Comparison of ENCODE assay signal across 28 cellular contexts in genomic region chr1:43018091-43018490, GRCh38.
"Had no signal": no experiment of that assay in that cellular context is flagged by ENCODE, and none has a peak within 500 bp of the region (broad histone marks: within the 10 kb centered on the region; RNA-seq: fewer than 3 reads in every experiment).

No MANE protein-coding gene starts in this region.

- H3K4me3 Mint-ChIP-seq: naive thymus-derived CD8-positive, alpha-beta T cell; nephron; stimulated activated naive B cell treated with anti-CD40 and anti-IgM and Interleukin-4, amounts not matched to agents 10 μg/mL and 1 μg/mL and 100 μg/mL, for 72 hours had no signal

- H3K9me3 Mint-ChIP-seq: naive thymus-derived CD8-positive, alpha-beta T cell; nephron; stimulated activated naive B cell treated with anti-CD40 and anti-IgM and Interleukin-4, amounts not matched to agents 10 μg/mL and 1 μg/mL and 100 μg/mL, for 72 hours had no signal

- H3K27ac Mint-ChIP-seq: nephron; stimulated activated naive B cell treated with anti-CD40 and anti-IgM and Interleukin-4, amounts not matched to agents 10 μg/mL and 1 μg/mL and 100 μg/mL, for 72 hours had no signal

- DNase-seq: hippocampal formation; kidney; left colon; left lung; lower lobe of right lung; mammary epithelial cell; mesenchymal stem cell; naive thymus-derived CD8-positive, alpha-beta T cell; ovary; posterior cingulate gyrus; retina; right cardiac atrium; sigmoid colon; stimulated activated CD4-positive, alpha-beta T cell treated with anti-CD3 and anti-CD28 coated beads, Interleukin-1b, Interleukin-23, amount 100 ng/mL, for 48 hours; stimulated activated CD4-positive, alpha-beta T cell treated with anti-CD3 and anti-CD28 coated beads, Interleukin-2, amount 100 ng/mL, for 48 hours; stimulated activated CD4-positive, alpha-beta T cell treated with anti-CD3 and anti-CD28 coated beads, Interleukin-4, amount 100 ng/mL, for 4 hours; stimulated activated CD8-positive, alpha-beta memory T cell treated with anti-CD3 and anti-CD28 coated beads, Interleukin-4, amount 100 ng/mL, for 48 hours; stimulated activated naive B cell treated with anti-CD40 and anti-IgM and Interleukin-4, amounts not matched to agents 10 μg/mL and 1 μg/mL and 100 μg/mL, for 72 hours; stimulated activated naive CD8-positive, alpha-beta T cell treated with anti-CD3 and anti-CD28 coated beads, Interleukin-15, Interleukin-2, amounts not matched to agents 100 U/mL and 50 U/mL, for 24 hours; stomach; testis; thyroid gland; transverse colon; upper lobe of right lung had no signal

- FAIRE-seq: kidney, urothelium cell line had no signal

- H3K4me3 ChIP-seq: left lung, lower lobe of right lung, ovary, prostate gland, sigmoid colon, smooth muscle cell, stomach, testis, thyroid gland, transverse colon, upper lobe of right lung had no signal

- ATAC-seq: left colon; left lung; lower lobe of right lung; naive thymus-derived CD8-positive, alpha-beta T cell; right cardiac atrium; stimulated activated naive B cell treated with anti-CD40 and anti-IgM and Interleukin-4, amounts not matched to agents 10 μg/mL and 1 μg/mL and 100 μg/mL, for 72 hours; stimulated activated naive CD8-positive, alpha-beta T cell treated with anti-CD3 and anti-CD28 coated beads, Interleukin-15, Interleukin-2, amounts not matched to agents 100 U/mL and 50 U/mL, for 24 hours; upper lobe of right lung had no signal

- H3K36me3 ChIP-seq: left lung, lower lobe of right lung, ovary, prostate gland, sigmoid colon, stomach, thyroid gland, transverse colon, upper lobe of right lung had no signal

- H3K4me1 Mint-ChIP-seq: nephron; stimulated activated naive B cell treated with anti-CD40 and anti-IgM and Interleukin-4, amounts not matched to agents 10 μg/mL and 1 μg/mL and 100 μg/mL, for 72 hours had no signal

- H3K27me3 ChIP-seq: left lung, ovary, sigmoid colon, stomach, testis, thyroid gland, transverse colon, upper lobe of right lung had no signal

- H3K36me3 Mint-ChIP-seq: naive thymus-derived CD8-positive, alpha-beta T cell; stimulated activated naive B cell treated with anti-CD40 and anti-IgM and Interleukin-4, amounts not matched to agents 10 μg/mL and 1 μg/mL and 100 μg/mL, for 72 hours had no signal

- H3K9me3 ChIP-seq: left lung, lower lobe of right lung, ovary, prostate gland, sigmoid colon, stomach, testis, thyroid gland, transverse colon, upper lobe of right lung had no signal

- H3K4me1 ChIP-seq: left lung, lower lobe of right lung, prostate gland, sigmoid colon, stomach, testis, thyroid gland, transverse colon, upper lobe of right lung had no signal

- H3K27ac ChIP-seq: left lung, lower lobe of right lung, ovary, prostate gland, sigmoid colon, stomach, testis, thyroid gland, transverse colon, upper lobe of right lung had no signal
